8 cellular contexts compared by ENCODE assay signal in the genomic region with DNA sequence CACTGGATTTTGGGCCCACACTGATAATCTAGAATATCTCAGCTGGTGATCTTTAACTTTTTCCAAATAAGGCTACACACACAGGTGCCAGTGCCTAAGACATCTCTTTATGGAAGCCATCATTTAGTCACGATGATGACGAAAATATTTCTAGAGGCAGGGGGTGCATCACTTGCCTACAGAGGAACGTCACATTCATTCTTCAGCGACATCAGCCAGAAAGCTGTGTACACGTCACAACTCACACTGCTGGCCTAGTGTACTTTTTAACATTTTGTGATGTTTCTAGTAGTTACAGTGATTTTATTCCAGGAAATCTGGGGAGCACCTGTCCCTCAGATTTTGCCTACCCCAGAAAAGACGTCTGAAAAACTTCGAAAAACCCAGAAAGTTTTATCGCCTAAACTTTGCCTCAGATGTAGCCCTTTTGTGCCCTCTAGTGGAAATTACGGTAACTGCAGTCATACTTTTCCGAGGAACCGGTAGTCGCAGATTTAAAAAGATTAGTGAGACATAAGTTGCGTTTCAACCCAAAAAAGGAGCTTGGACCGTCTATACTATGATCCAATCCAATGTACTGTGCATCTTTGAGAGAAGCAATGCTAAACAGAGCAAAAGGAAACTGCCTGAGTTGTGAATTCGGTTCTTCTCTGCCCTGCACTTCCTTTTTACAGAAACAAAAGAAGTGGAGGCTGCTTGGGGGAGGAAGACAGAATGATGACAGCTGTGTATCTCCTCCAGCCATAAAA.
DNase-seq lines count a peak whose midpoint lies in the region; ATAC-seq, FAIRE-seq and TF ChIP-seq lines count a peak whose summit lies in the region.

No MANE protein-coding gene starts in this region.

- H3K9me3 Mint-ChIP-seq in stimulated activated naive CD8-positive, alpha-beta T cell treated with anti-CD3 and anti-CD28 coated beads, Interleukin-15, amount 100 ng/mL, for 72 hours, result no peaks in the 10 kb centered on the region

- peak overlapping the region; percentile 61 to 82 for H3K27ac Mint-ChIP-seq in stimulated activated naive CD8-positive, alpha-beta T cell treated with anti-CD3 and anti-CD28 coated beads, Interleukin-15, amount 100 ng/mL, for 72 hours

- no peaks in the 10 kb centered on the region for H3K9me1 ChIP-seq in endothelial cell of umbilical vein (replicated peaks; ENCODE audit: control insufficient read depth, extremely low read depth, insufficient read depth, low read length)

- no peaks in the 10 kb centered on the region for H4K20me1 ChIP-seq in endothelial cell of umbilical vein (replicated peaks; ENCODE audit: control insufficient read depth, extremely low read depth, insufficient read depth, low read length)

- H3K9me3 ChIP-seq in endothelial cell of umbilical vein (replicated peaks; ENCODE audit: control insufficient read depth, insufficient read depth, low read length) (no peaks in the 10 kb centered on the region), mucosa of descending colon (no peaks in the 10 kb centered on the region)

- peaks cover 15% of the 10 kb centered on the region for H3K4me1 Mint-ChIP-seq in stimulated activated naive CD8-positive, alpha-beta T cell treated with anti-CD3 and anti-CD28 coated beads, Interleukin-15, amount 100 ng/mL, for 72 hours

- H3K4me2 ChIP-seq in endothelial cell of umbilical vein (ENCODE audit: insufficient read depth, low read length), result peak overlapping the region; percentile 88

- dilution Hi-C loops in endothelial cell of umbilical vein (cut with MboI; ENCODE audit: extremely low pct_ligation_motif_present, low sequenced_read_pairs), result no loop called here

- no peaks in the 10 kb centered on the region for H3K27me3 Mint-ChIP-seq in stimulated activated naive CD8-positive, alpha-beta T cell treated with anti-CD3 and anti-CD28 coated beads, Interleukin-15, amount 100 ng/mL, for 72 hours

- DNase-seq in Ammon's horn (ENCODE audit: low spot score) (peak; percentile 69), GM18507 (ENCODE audit: extremely low spot score, insufficient read length, low read depth) (peak; percentile 28), NCI-H226 (peak; percentile 32), endothelial cell of umbilical vein (ENCODE audit: low read depth, low spot score) (peak; percentile 79), mucosa of descending colon (peak in 1 of 3 donors; percentile 84)
- DNase-seq in activated CD4-positive, alpha-beta T cell treated with anti-CD3 and anti-CD28 coated beads, Interleukin-2, amount 50 U/mL, for 1 hour, result peak; percentile 39
- peak; percentile 63 to 72 for DNase-seq in stimulated activated naive CD8-positive, alpha-beta T cell treated with anti-CD3 and anti-CD28 coated beads, Interleukin-15, amount 100 ng/mL, for 72 hours

- POLR2A ChIA-PET in endothelial cell of umbilical vein (lab: Charles Lee), result interaction anchor here (0.6 kb wide), 1 partner anchor 245 kb away, joined by 4 read pairs; no protein-coding TSS in a partner anchor

- CTCF ChIA-PET in endothelial cell of umbilical vein (lab: Charles Lee), result interaction anchor here (0.7 to 4.1 kb wide), 24 partner anchors 8 to 515 kb away, joined by 3 to 75 read pairs (median 4); a partner anchor contains a TSS

- peak overlapping the region; percentile 68 to 83 for H3K4me3 Mint-ChIP-seq in stimulated activated naive CD8-positive, alpha-beta T cell treated with anti-CD3 and anti-CD28 coated beads, Interleukin-15, amount 100 ng/mL, for 72 hours

- H3K9ac ChIP-seq in endothelial cell of umbilical vein (replicated peaks; ENCODE audit: extremely low read depth, insufficient read depth, low read length), result peak overlapping the region; percentile 25

- TF ChIP-seq CTCF in endothelial cell of umbilical vein (IDR thresholded peaks at IDR 0.05; ENCODE audit: extremely low read depth in 1 of 2, insufficient read depth in 1 of 2, low read depth in 1 of 2, low read length in 2 of 2) (peak; percentile 68 to 82), mucosa of descending colon (IDR thresholded peaks at IDR 0.05) (peak; percentile 78)

- H3K4me1 ChIP-seq in endothelial cell of umbilical vein (ENCODE audit: control insufficient read depth, extremely low read depth, insufficient read depth, low read length), result no peaks in the 10 kb centered on the region
- H3K4me1 ChIP-seq in mucosa of descending colon (ENCODE audit: low read depth), result no peaks in the 10 kb centered on the region

- intact Hi-C loops in endothelial cell of umbilical vein (cut with micrococcal nuclease), result loop anchor here (1.0 to 5.0 kb wide), 3 partner anchors 245 to 510 kb away; no protein-coding TSS in a partner anchor
- intact Hi-C loops in mucosa of descending colon (cut with DNase I, micrococcal nuclease), result no loop called here

- no peak for TF ChIP-seq POLR2A in endothelial cell of umbilical vein (IDR thresholded peaks at IDR 0.05; ENCODE audit: low read depth, low read length)

- no peaks in the 10 kb centered on the region for H3K79me2 ChIP-seq in endothelial cell of umbilical vein (ENCODE audit: control insufficient read depth, insufficient read depth, low read length)

- H3K27ac ChIP-seq in endothelial cell of umbilical vein (ENCODE audit: insufficient read depth, low read depth, low read length), result no peak overlapping the region

- ATAC-seq in HG03097 (IDR thresholded peaks at IDR 0.05; ENCODE audit: low FRiP score, unreplicated experiment), result peak; percentile 54
- ATAC-seq in mucosa of descending colon, result peak; percentile 72
- ATAC-seq in stimulated activated naive CD8-positive, alpha-beta T cell treated with anti-CD3 and anti-CD28 coated beads, Interleukin-15, amount 100 ng/mL, for 72 hours, result peak; percentile 54

- H3K27me3 ChIP-seq in endothelial cell of umbilical vein (ENCODE audit: control insufficient read depth in 2 of 2, insufficient read depth in 2 of 2, low read length in 2 of 2), result no peaks in the 10 kb centered on the region

- H3K36me3 ChIP-seq in endothelial cell of umbilical vein (ENCODE audit: control insufficient read depth in 2 of 2, extremely low read depth in 1 of 2, insufficient read depth in 2 of 2, low read length in 2 of 2), result no peaks in the 10 kb centered on the region
- no peaks in the 10 kb centered on the region for H3K36me3 ChIP-seq in mucosa of descending colon (ENCODE audit: low read depth)

- H2AFZ ChIP-seq in endothelial cell of umbilical vein (ENCODE audit: low read depth, low read length), result peak overlapping the region; percentile 88

- H3K4me3 ChIP-seq in endothelial cell of umbilical vein (replicated peaks in 1 of 3; ENCODE audit: insufficient read depth in 1 of 3, low read depth in 1 of 3, low read length in 3 of 3), result peak overlapping the region; percentile 38 to 86 (median 41)
- no peak overlapping the region for H3K4me3 ChIP-seq in mucosa of descending colon

- peak; percentile 81 for FAIRE-seq in GM18507 (lab: Jason Lieb, UNC)
- peak; percentile 84 for FAIRE-seq in endothelial cell of umbilical vein (lab: Jason Lieb, UNC)

- no TSS peak for BruUV-seq in endothelial cell of umbilical vein (replicated peaks; lab: Mats Ljungman, UMichigan)

TF ChIP-seq in endothelial cell of umbilical vein, 7 proteins besides CTCF, POLR2A, EP300 and RAD21:
- TF ChIP-seq, protein P1, sequence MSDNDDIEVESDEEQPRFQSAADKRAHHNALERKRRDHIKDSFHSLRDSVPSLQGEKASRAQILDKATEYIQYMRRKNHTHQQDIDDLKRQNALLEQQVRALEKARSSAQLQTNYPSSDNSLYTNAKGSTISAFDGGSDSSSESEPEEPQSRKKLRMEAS (IDR thresholded peaks at IDR 0.05; ENCODE audit: insufficient read depth, insufficient read length), result no peak
- TF ChIP-seq GATA2 (IDR thresholded peaks at IDR 0.05; ENCODE audit: insufficient read depth, insufficient read length, low read depth, low read length), result peak; percentile 14
